ENCODE assay signal across 8 cellular contexts in genomic region chr20:324177-325042, GRCh38. TPM values are rescaled to one million over a fixed set of nuclear protein-coding genes. Genes with fewer than 3 reads are reported as not detected.
DNase-seq lines count a peak whose midpoint lies in the region; ATAC-seq and TF ChIP-seq lines count a peak whose summit lies in the region.

No MANE protein-coding gene starts in this region.

- H3K27me3 ChIP-seq in HUES64 (ENCODE audit: insufficient read depth, low read length) (no peaks in the 10 kb centered on the region), OCI-LY3 (ENCODE audit: low read depth, low read length) (no peaks in the 10 kb centered on the region)

- H3K9me3 ChIP-seq in HUES64 (ENCODE audit: insufficient read depth, low read depth, low read length): no peaks in the 10 kb centered on the region
- H3K9me3 ChIP-seq in OCI-LY3 (ENCODE audit: insufficient read depth, low read length): no peaks in the 10 kb centered on the region

- H3K36me3 ChIP-seq in HUES64 (ENCODE audit: insufficient read depth, low read length) (peaks cover 13% of the 10 kb centered on the region), OCI-LY3 (replicated peaks; ENCODE audit: low read depth, low read length) (peaks cover 10% of the 10 kb centered on the region)

- H3K9ac ChIP-seq in HUES64 (ENCODE audit: low read depth, low read length) (peak overlapping the region; percentile 80), OCI-LY3 (ENCODE audit: low read length) (peak overlapping the region; percentile 92)

- H3K4me1 ChIP-seq in HUES64 (ENCODE audit: insufficient read depth, low read length) (peaks cover 25% of the 10 kb centered on the region), OCI-LY3 (ENCODE audit: low read length) (peaks cover 17% of the 10 kb centered on the region)

- under 1% methylated on average over 64 of the region's 68 CpGs for WGBS in HUES64

- 0 out of 2 replicates have a peak, but pooled peaks have one; percentile 13 for TF ChIP-seq CTCF in OCI-LY3 (IDR thresholded peaks at IDR 0.05; ENCODE audit: low read depth, low read length)

- peaks cover 21% of the 10 kb centered on the region for H4K20me1 ChIP-seq in OCI-LY3 (ENCODE audit: insufficient read depth, low read length)

- peak overlapping the region; percentile 89; the same call in 1 of the 2 replicates for H3K27ac ChIP-seq in HUES64 (ENCODE audit: low read depth, low read length)
- H3K27ac ChIP-seq in OCI-LY3 (ENCODE audit: low read length): peak overlapping the region; percentile 77
- H3K27ac ChIP-seq in epithelial cell of prostate: peak overlapping the region; percentile 89

- peak overlapping the region; percentile 77 for H3K4me2 ChIP-seq in OCI-LY3 (ENCODE audit: low read length)

- H3K79me2 ChIP-seq in OCI-LY3 (ENCODE audit: low read length): peaks cover 30% of the 10 kb centered on the region

- DNase-seq in DMS 273 treated with DMSO at 0.1 percent for 48 hours (lab: John Stamatoyannopoulos, UW): peak; percentile 77
- peak; percentile 86 for DNase-seq in activated T-cell treated with anti-CD3 and anti-CD28 coated beads for 24 hours (ENCODE audit: low read depth)
- DNase-seq in epithelial cell of prostate (ENCODE audit: low read depth, low spot score): peak; percentile 33
- peak; percentile 89 for DNase-seq in mucosa of gallbladder (ENCODE audit: low spot score)
- peak; percentile 86 for DNase-seq in stimulated activated CD8-positive, alpha-beta memory T cell treated with anti-CD3 and anti-CD28 coated beads, Interleukin-4, amount 100 ng/mL, for 24 hours (ENCODE audit: low read depth)

- H2AFZ ChIP-seq in OCI-LY3 (ENCODE audit: low read depth, low read length): peak overlapping the region; percentile 49; the same call in 1 of the 2 replicates

- H3K4me3 ChIP-seq in HUES64 (ENCODE audit: low read length) (peak overlapping the region; percentile 96), OCI-LY3 (ENCODE audit: low read length) (peak overlapping the region; percentile 90)

- ATAC-seq in GM21447 (IDR thresholded peaks at IDR 0.05; ENCODE audit: unreplicated experiment): peak; percentile 44

RNA-seq across cellular contexts. Expression of gene SOX12, which starts 0.9 kb away (rescaled TPM):
- 35.8 TPM for polyA plus RNA-seq in HUES64 (2013, experiment 1 of 2)
- 40.8 TPM for polyA plus RNA-seq in HUES64 (2013, experiment 2 of 2)
- 17.5 TPM for total RNA-seq in mucosa of gallbladder

RNA-seq across cellular contexts. Expression of gene NRSN2, which starts 22.5 kb away (rescaled TPM):
- 20.6 TPM for polyA plus RNA-seq in HUES64 (2013, experiment 1 of 2)
- polyA plus RNA-seq in HUES64 (2013, experiment 2 of 2): 23.5 TPM
- 30.5 TPM for total RNA-seq in mucosa of gallbladder

RNA-seq across cellular contexts. Expression of gene ZCCHC3, which starts 27.0 kb away (rescaled TPM):
- polyA plus RNA-seq in HUES64 (2013, experiment 1 of 2): 37.7 TPM
- 40.1 TPM for polyA plus RNA-seq in HUES64 (2013, experiment 2 of 2)
- total RNA-seq in mucosa of gallbladder: 16.7 TPM

RNA-seq across cellular contexts. Expression of gene C20orf96, which starts 33.9 kb away (rescaled TPM):
- 18.6 TPM for polyA plus RNA-seq in HUES64 (2013, experiment 1 of 2)
- polyA plus RNA-seq in HUES64 (2013, experiment 2 of 2): 25.0 TPM
- 10.6 TPM for total RNA-seq in mucosa of gallbladder

RNA-seq across cellular contexts. Expression of gene TRIB3, which starts 56.1 kb away (rescaled TPM):
- polyA plus RNA-seq in HUES64 (2013, experiment 1 of 2): 5.6 TPM
- 6.3 TPM for polyA plus RNA-seq in HUES64 (2013, experiment 2 of 2)
- total RNA-seq in mucosa of gallbladder: 13.6 TPM

Comparison
In these comparisons a context has a peak if more than half of its experiments do, and no peak if none do; other contexts are left out.
1. Peak in every context shown above with its lines: DNase-seq, ATAC-seq, H3K4me3 ChIP-seq and H3K27ac ChIP-seq.
2. DNase-seq: peak in every context shown above with its lines; median percentile 89 in mucosa of gallbladder; 86 in activated T-cell treated with anti-CD3 and anti-CD28 coated beads for 24 hours; 86 in stimulated activated CD8-positive, alpha-beta memory T cell treated with anti-CD3 and anti-CD28 coated beads, Interleukin-4, amount 100 ng/mL, for 24 hours; 77 in DMS 273 treated with DMSO at 0.1 percent for 48 hours; 33 in epithelial cell of prostate.